ENCODE assay signal across 14 cellular contexts in the genomic region with DNA sequence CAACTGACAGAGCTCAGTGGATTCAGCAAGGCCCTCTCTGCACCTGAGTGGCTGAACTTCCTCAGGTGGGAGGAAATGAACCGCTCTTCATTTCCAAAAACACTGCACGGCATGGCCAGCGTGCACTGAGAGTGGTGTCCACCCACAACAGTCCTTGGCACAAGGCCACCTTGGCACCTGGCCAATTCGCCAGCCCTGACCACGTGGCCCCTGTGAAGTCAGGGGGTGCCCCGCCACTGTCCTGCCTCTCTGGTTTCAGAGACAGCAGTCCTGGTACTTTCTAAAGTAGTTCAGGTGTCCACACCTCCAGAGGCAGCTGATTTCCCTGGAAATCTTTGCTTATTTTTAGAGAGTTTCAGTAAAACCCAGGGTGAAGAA.
DNase-seq lines count a peak whose midpoint lies in the region; ATAC-seq and TF ChIP-seq lines count a peak whose summit lies in the region.
"Had no signal": no experiment of that assay in that cellular context is flagged by ENCODE, and none has a peak within 500 bp of the region (broad histone marks: within the 10 kb centered on the region; RNA-seq: fewer than 3 reads in every experiment).

No MANE protein-coding gene starts in this region.

- no peak for ATAC-seq in GM19328 (IDR thresholded peaks at IDR 0.05; ENCODE audit: unreplicated experiment)
- ATAC-seq: Panc1 had no signal

- H3K27me3 ChIP-seq in dorsolateral prefrontal cortex: peaks cover 0 to 3% (median 0%) of the 10 kb centered on the region in 45 donors
- H3K27me3 ChIP-seq: cardiac muscle cell had no signal

- intact Hi-C loops in dorsolateral prefrontal cortex (cut with DNase I): no loop called here

- H3K4me3 ChIP-seq in dorsolateral prefrontal cortex: no peak overlapping the region
- H3K4me3 ChIP-seq: cardiac muscle cell, prostate gland had no signal

- H3K27ac ChIP-seq in dorsolateral prefrontal cortex: no peak overlapping the region
- H3K27ac ChIP-seq: cardiac muscle cell, prostate gland had no signal

- peak; percentile 30 for DNase-seq in AG20443 (ENCODE audit: low spot score)
- peak; percentile 21 for DNase-seq in HK-2 (ENCODE audit: unreplicated experiment)
- peak in 8 of 10 donors; percentile 26 to 73 (median 60) for DNase-seq in dorsolateral prefrontal cortex
- peak; percentile 34 to 44 for DNase-seq in lung microvascular endothelial cell (ENCODE audit: low read depth in 2 of 2)
- no peak for DNase-seq in SKM-1 (lab: John Stamatoyannopoulos, UW; ENCODE audit: unreplicated experiment)
- DNase-seq in activated gamma-delta T cell treated with Interleukin-2 at 50 U/mL for 16 hours: no peak
- DNase-seq in NCI-H1092 (lab: John Stamatoyannopoulos, UW): no peak
- DNase-seq: activated CD4-positive, alpha-beta T cell treated with anti-CD3 and anti-CD28 coated beads for 48 hours; GDM1; NCI-H446 treated with DMSO at 0.1 percent for 48 hours had no signal

- no peak for TF ChIP-seq CTCF in dorsolateral prefrontal cortex (IDR thresholded peaks at IDR 0.05 in 54 of 56, conservative IDR thresholded peaks at IDR 0.05 in 2 of 56; ENCODE audit: low read depth in 1 of 56, partially characterized antibody in 56 of 56)

Comparison
In these comparisons a context has a peak if more than half of its experiments do, and no peak if none do; other contexts are left out.
1. DNase-seq: peak in AG20443 (single experiment), HK-2 (single experiment), dorsolateral prefrontal cortex (8 of 10) and lung microvascular endothelial cell (2 of 2); none in SKM-1 (single experiment), activated gamma-delta T cell treated with Interleukin-2 at 50 U/mL for 16 hours (single experiment) and NCI-H1092 (single experiment).